25 cellular contexts compared by ENCODE assay signal in the genomic region with DNA sequence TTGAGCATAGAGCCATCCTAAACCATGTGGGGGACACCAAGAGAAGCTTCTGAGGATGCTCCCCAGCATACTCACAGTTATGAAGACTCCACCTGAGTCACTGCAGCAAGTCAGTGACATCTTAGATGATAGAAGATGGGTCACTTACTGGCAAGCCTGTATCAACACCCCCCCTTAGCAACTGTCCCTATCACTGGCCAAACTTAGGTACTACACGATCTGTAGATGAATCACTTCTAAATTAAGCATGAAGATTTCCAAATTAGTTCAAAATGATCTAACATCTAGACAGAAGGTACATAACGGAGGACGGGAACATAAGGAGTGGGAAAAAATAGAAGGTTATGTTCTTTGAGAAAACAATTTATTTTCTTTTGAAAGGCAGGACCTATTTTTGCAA. TPM values are rescaled to one million over a fixed set of nuclear protein-coding genes. Genes with fewer than 3 reads are reported as not detected.
A peak's percentile ranks its signal among the peaks of the same experiment; 100 is the strongest.
DNase-seq lines count a peak whose midpoint lies in the region; ATAC-seq, FAIRE-seq and TF ChIP-seq lines count a peak whose summit lies in the region.
"Had no signal": no experiment of that assay in that cellular context is flagged by ENCODE, and none has a peak within 500 bp of the region (broad histone marks: within the 10 kb centered on the region; RNA-seq: fewer than 3 reads in every experiment).

No MANE protein-coding gene starts in this region.

- peak; percentile 24 for ATAC-seq in foreskin keratinocyte
- no peak for ATAC-seq in HG02938 (IDR thresholded peaks at IDR 0.05; ENCODE audit: unreplicated experiment)
- ATAC-seq: activated naive CD4-positive, alpha-beta T cell treated with anti-CD3 and anti-CD28 coated beads, Interleukin-2, amount 50 U/mL, for 72 hours; activated T-cell treated with anti-CD3 and anti-CD28 coated beads, Interleukin-2, amount 50 U/mL, for 72 hours; heart right ventricle; natural killer cell had no signal

- H3K27ac ChIP-seq in foreskin keratinocyte, result no peak overlapping the region
- H3K27ac ChIP-seq: spleen, thyroid gland had no signal

- no peak overlapping the region for H3K4me2 ChIP-seq in skeletal muscle satellite cell (ENCODE audit: low read length)

- H3K27me3 ChIP-seq in foreskin keratinocyte, result no peaks in the 10 kb centered on the region
- H3K27me3 ChIP-seq in skeletal muscle satellite cell (ENCODE audit: control insufficient read depth, insufficient read depth, low read length), result no peaks in the 10 kb centered on the region
- H3K27me3 ChIP-seq: heart right ventricle, SJSA1, spleen, thyroid gland had no signal

- FAIRE-seq in RCC 7860 (lab: Jason Lieb, UNC), result no peak
- FAIRE-seq: kidney had no signal

- H3K9me3 ChIP-seq in skeletal muscle satellite cell (replicated peaks; ENCODE audit: low read length), result no peaks in the 10 kb centered on the region
- H3K9me3 ChIP-seq: SJSA1, spleen, thyroid gland had no signal

- TF ChIP-seq CTCF in foreskin keratinocyte (conservative IDR thresholded peaks at IDR 0.05), result no peak

- no peaks in the 10 kb centered on the region for H3K36me3 ChIP-seq in skeletal muscle satellite cell (ENCODE audit: insufficient read depth, low read length)
- H3K36me3 ChIP-seq: heart right ventricle, SJSA1, spleen, thyroid gland had no signal

- DNase-seq in AG08395 (ENCODE audit: low spot score) (peak; percentile 48), RCC 7860 (ENCODE audit: low spot score) (peak; percentile 37), foreskin keratinocyte (no peak), iPS-NIHi11 (ENCODE audit: low spot score) (no peak), dermis blood vessel endothelial cell (no peak), NCI-H2107 (lab: John Stamatoyannopoulos, UW) (no peak)
- DNase-seq: activated CD4-positive, CD25-positive, alpha-beta regulatory T cell; activated CD8-positive, alpha-beta memory T cell treated with anti-CD3 and anti-CD28 coated beads for 24 hours; activated T-cell treated with anti-CD3 and anti-CD28 coated beads, Interleukin-2, amount 50 U/mL, for 72 hours; CD4-positive, alpha-beta memory T cell; DMS79 treated with DMSO at 0.1 percent for 48 hours; effector CD4-positive, alpha-beta T cell; GOT3; heart right ventricle; kidney; natural killer cell; NCI-H1694; NCI-H446 treated with DMSO at 0.1 percent for 48 hours; spleen; stimulated activated CD8-positive, alpha-beta memory T cell treated with anti-CD3 and anti-CD28 coated beads, Interleukin-4, amount 100 ng/mL, for 48 hours; thyroid gland had no signal

- no peaks in the 10 kb centered on the region for H3K4me1 ChIP-seq in foreskin keratinocyte
- H3K4me1 ChIP-seq in skeletal muscle satellite cell (ENCODE audit: control insufficient read depth, insufficient read depth, low read length), result peaks cover 55% of the 10 kb centered on the region

- no peak overlapping the region for H3K4me3 ChIP-seq in skeletal muscle satellite cell (ENCODE audit: low read length)
- H3K4me3 ChIP-seq: heart right ventricle, SJSA1, spleen, thyroid gland had no signal

- H3K9ac ChIP-seq in skeletal muscle satellite cell (ENCODE audit: low read depth, low read length), result peak overlapping the region; percentile 71

RNA-seq across cellular contexts. Expression of a gene that starts 13.2 kb away (rescaled TPM):
- total RNA-seq in foreskin keratinocyte (2.3 and 2.8 TPM in 2 replicates), dermis blood vessel endothelial cell (39.9 and 106 TPM in 2 replicates)
- polyA plus RNA-seq in foreskin keratinocyte, result 2.0 and 2.5 TPM in 2 replicates
- total RNA-seq in skeletal muscle satellite cell (2012; rRNA removed), result 17.5 and 29.5 TPM in 2 replicates
- total RNA-seq: natural killer cell had no signal

Comparison
In these comparisons a context has a peak if more than half of its experiments do, and no peak if none do; other contexts are left out.
1. DNase-seq: peak in AG08395 (single experiment) and RCC 7860 (single experiment); none in foreskin keratinocyte (0 of 2), iPS-NIHi11 (single experiment), dermis blood vessel endothelial cell (single experiment) and NCI-H2107 (single experiment).
2. RNA of a gene that starts 13.2 kb away (total RNA-seq): 39.9 to 106 TPM in dermis blood vessel endothelial cell; 2.3 to 2.8 TPM in foreskin keratinocyte; every median in the first group is over 10 times any median in the second.